ENCODE assay signal across 20 cellular contexts in the genomic region with DNA sequence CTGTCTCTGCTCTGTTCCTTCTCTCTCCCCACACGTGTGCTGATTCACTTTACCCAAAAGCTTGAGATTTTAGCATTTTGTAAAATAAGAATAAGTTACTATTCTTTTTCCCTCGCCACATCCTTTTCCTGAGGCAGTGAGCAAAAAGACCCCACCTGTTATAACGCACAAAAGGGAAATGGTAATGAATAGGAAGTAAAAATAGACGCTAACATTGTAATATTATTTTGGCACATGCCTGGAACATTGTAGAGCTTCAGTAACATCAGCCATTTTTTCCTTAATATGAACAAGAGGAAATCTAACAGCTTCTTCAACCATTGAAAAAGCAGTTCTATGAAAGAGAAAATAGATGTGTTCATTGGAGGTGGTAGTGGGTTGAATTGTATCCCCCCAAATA.
"Had no signal": no experiment of that assay in that cellular context is flagged by ENCODE, and none has a peak within 500 bp of the region (broad histone marks: within the 10 kb centered on the region; RNA-seq: fewer than 3 reads in every experiment).

No MANE protein-coding gene starts in this region.

- H3K4me3 ChIP-seq: esophagus muscularis mucosa, gastroesophageal sphincter, lower lobe of right lung, suprapubic skin, vagina had no signal

- DNase-seq: activated CD4-positive, alpha-beta memory T cell treated with anti-CD3 and anti-CD28 coated beads for 36 hours; activated naive CD4-positive, alpha-beta T cell treated with anti-CD3 and anti-CD28 coated beads, Interleukin-2, amount 50 U/mL, for 16 hours; activated T-cell treated with anti-CD3 and anti-CD28 coated beads, Interleukin-2, amount 50 U/mL, for 1 hour; amniotic stem cell; effector memory CD4-positive, alpha-beta T cell; lower lobe of right lung; nephron progenitor cell; nucleus accumbens; posterior cingulate gyrus; stimulated activated CD4-positive, alpha-beta T cell treated with anti-CD3 and anti-CD28 coated beads, Interleukin-12 subunit alpha, Interleukin-12 subunit beta, amount 100 ng/mL, for 4 hours; stimulated activated CD4-positive, alpha-beta T cell treated with anti-CD3 and anti-CD28 coated beads, Interleukin-1b, Interleukin-23, amount 100 ng/mL, for 48 hours; stimulated activated CD8-positive, alpha-beta memory T cell treated with anti-CD3 and anti-CD28 coated beads, Interleukin-4, amount 100 ng/mL, for 48 hours; stimulated activated naive CD4-positive, alpha-beta T cell treated with Interleukin-2 at 50 U/mL for 16 hours; WERI-Rb-1 had no signal

- H3K27me3 ChIP-seq: gastroesophageal sphincter, suprapubic skin, vagina had no signal

- H3K27ac Mint-ChIP-seq: activated CD4-positive, alpha-beta memory T cell treated with anti-CD3 and anti-CD28 coated beads for 36 hours; dendritic cell treated with granulocyte-macrophage colony-stimulating factor and Interleukin-4, amounts not matched to agents 40 ng/mL and 50 ng/mL, for 4 days; nephron progenitor cell; T-helper 1 cell treated with Interleukin-12 subunit alpha and Interleukin-12 subunit beta and Interleukin-4 antibody, amounts not matched to agents 30 μg/mL and 1 μg/mL, for 36 hours had no signal

- H3K4me3 Mint-ChIP-seq: activated CD4-positive, alpha-beta memory T cell treated with anti-CD3 and anti-CD28 coated beads for 36 hours; dendritic cell treated with granulocyte-macrophage colony-stimulating factor and Interleukin-4, amounts not matched to agents 40 ng/mL and 50 ng/mL, for 4 days; nephron progenitor cell; T-helper 1 cell treated with Interleukin-12 subunit alpha and Interleukin-12 subunit beta and Interleukin-4 antibody, amounts not matched to agents 30 μg/mL and 1 μg/mL, for 36 hours had no signal

- H3K36me3 Mint-ChIP-seq: activated CD4-positive, alpha-beta memory T cell treated with anti-CD3 and anti-CD28 coated beads for 36 hours had no signal

- H3K36me3 ChIP-seq: esophagus muscularis mucosa, gastroesophageal sphincter, lower lobe of right lung, suprapubic skin, vagina, WERI-Rb-1 had no signal

- H3K9me3 Mint-ChIP-seq: activated CD4-positive, alpha-beta memory T cell treated with anti-CD3 and anti-CD28 coated beads for 36 hours; dendritic cell treated with granulocyte-macrophage colony-stimulating factor and Interleukin-4, amounts not matched to agents 40 ng/mL and 50 ng/mL, for 4 days; nephron progenitor cell had no signal

- H3K9me3 ChIP-seq: esophagus muscularis mucosa, gastroesophageal sphincter, lower lobe of right lung, suprapubic skin, vagina had no signal

- H3K27me3 Mint-ChIP-seq: activated CD4-positive, alpha-beta memory T cell treated with anti-CD3 and anti-CD28 coated beads for 36 hours had no signal

- H3K27ac ChIP-seq: lower lobe of right lung, suprapubic skin, vagina, WERI-Rb-1 had no signal

- ATAC-seq: gastroesophageal sphincter, lower lobe of right lung had no signal
